ENCODE assay signal across 20 cellular contexts in genomic region chr1:188719735-188720134, GRCh38.
"Had no signal": no experiment of that assay in that cellular context is flagged by ENCODE, and none has a peak within 500 bp of the region (broad histone marks: within the 10 kb centered on the region; RNA-seq: fewer than 3 reads in every experiment).

No MANE protein-coding gene starts in this region.

- H3K9me3 Mint-ChIP-seq: nephron had no signal

- H3K27ac ChIP-seq: epithelial cell of prostate, heart left ventricle, pancreas, psoas muscle, thyroid gland had no signal

- H3K27ac Mint-ChIP-seq: activated CD4-positive, alpha-beta memory T cell treated with anti-CD3 and anti-CD28 coated beads, Interleukin-2, amount 10 ng/mL, durations not matched to agents 7 days and 5 days; activated CD8-positive, alpha-beta memory T cell treated with anti-CD3 and anti-CD28 coated beads, Interleukin-2, amount 10 ng/mL, durations not matched to agents 7 days and 5 days; activated naive CD4-positive, alpha-beta T cell treated with anti-CD3 and anti-CD28 coated beads, Interleukin-2, amount 10 ng/mL, durations not matched to agents 7 days and 5 days; activated naive CD8-positive, alpha-beta T cell treated with anti-CD3 and anti-CD28 coated beads, Interleukin-2, amount 50 U/mL, for 24 hours; nephron; stimulated activated naive CD8-positive, alpha-beta T cell treated with anti-CD3 and anti-CD28 coated beads, Interleukin-15, Interleukin-2, amounts not matched to agents 100 ng/mL and 50 ng/mL, for 24 hours had no signal

- ATAC-seq: activated CD8-positive, alpha-beta memory T cell treated with anti-CD3 and anti-CD28 coated beads, Interleukin-2, amount 10 ng/mL, durations not matched to agents 7 days and 5 days; activated naive CD8-positive, alpha-beta T cell treated with anti-CD3 and anti-CD28 coated beads, Interleukin-2, amount 50 U/mL, for 24 hours; heart left ventricle; left colon; pancreas; psoas muscle; right cardiac atrium had no signal

- H3K9me3 ChIP-seq: heart left ventricle, pancreas, psoas muscle, thyroid gland had no signal

- H3K27me3 ChIP-seq: heart left ventricle, pancreas, thyroid gland had no signal

- DNase-seq: activated CD4-positive, alpha-beta memory T cell treated with anti-CD3 and anti-CD28 coated beads, Interleukin-2, amount 10 ng/mL, durations not matched to agents 7 days and 5 days; activated CD4-positive, alpha-beta T cell treated with anti-CD3 and anti-CD28 coated beads for 48 hours; activated CD8-positive, alpha-beta memory T cell treated with anti-CD3 and anti-CD28 coated beads, Interleukin-2, amount 10 ng/mL, durations not matched to agents 7 days and 5 days; activated effector memory CD4-positive, alpha-beta T cell treated with anti-CD3 and anti-CD28 coated beads, Interleukin-2, amount 50 U/mL, for 16 hours; activated naive CD4-positive, alpha-beta T cell treated with anti-CD3 and anti-CD28 coated beads, Interleukin-2, amount 10 ng/mL, durations not matched to agents 7 days and 5 days; activated naive CD8-positive, alpha-beta T cell treated with anti-CD3 and anti-CD28 coated beads, Interleukin-2, amount 50 U/mL, for 24 hours; activated T-cell treated with anti-CD3 and anti-CD28 coated beads for 4 hours; heart left ventricle; left colon; mesenchymal stem cell; pancreas; psoas muscle; right cardiac atrium; stimulated activated CD4-positive, alpha-beta T cell treated with anti-CD3 and anti-CD28 coated beads, Interleukin-12 subunit alpha, Interleukin-12 subunit beta, amount 100 ng/mL, for 4 hours; substantia nigra; T-helper 9 cell; thyroid gland had no signal

- H3K4me1 ChIP-seq: heart left ventricle, pancreas, psoas muscle, thyroid gland had no signal

- H3K4me3 ChIP-seq: heart left ventricle, pancreas, psoas muscle, thyroid gland had no signal

- H3K27me3 Mint-ChIP-seq: activated CD4-positive, alpha-beta memory T cell treated with anti-CD3 and anti-CD28 coated beads, Interleukin-2, amount 10 ng/mL, durations not matched to agents 7 days and 5 days; activated CD8-positive, alpha-beta memory T cell treated with anti-CD3 and anti-CD28 coated beads, Interleukin-2, amount 10 ng/mL, durations not matched to agents 7 days and 5 days; activated naive CD4-positive, alpha-beta T cell treated with anti-CD3 and anti-CD28 coated beads, Interleukin-2, amount 10 ng/mL, durations not matched to agents 7 days and 5 days; activated naive CD8-positive, alpha-beta T cell treated with anti-CD3 and anti-CD28 coated beads, Interleukin-2, amount 50 U/mL, for 24 hours; stimulated activated naive CD8-positive, alpha-beta T cell treated with anti-CD3 and anti-CD28 coated beads, Interleukin-15, Interleukin-2, amounts not matched to agents 100 ng/mL and 50 ng/mL, for 24 hours had no signal

- H3K4me3 Mint-ChIP-seq: activated CD4-positive, alpha-beta memory T cell treated with anti-CD3 and anti-CD28 coated beads, Interleukin-2, amount 10 ng/mL, durations not matched to agents 7 days and 5 days; activated CD8-positive, alpha-beta memory T cell treated with anti-CD3 and anti-CD28 coated beads, Interleukin-2, amount 10 ng/mL, durations not matched to agents 7 days and 5 days; activated naive CD4-positive, alpha-beta T cell treated with anti-CD3 and anti-CD28 coated beads, Interleukin-2, amount 10 ng/mL, durations not matched to agents 7 days and 5 days; activated naive CD8-positive, alpha-beta T cell treated with anti-CD3 and anti-CD28 coated beads, Interleukin-2, amount 50 U/mL, for 24 hours; nephron; stimulated activated naive CD8-positive, alpha-beta T cell treated with anti-CD3 and anti-CD28 coated beads, Interleukin-15, Interleukin-2, amounts not matched to agents 100 ng/mL and 50 ng/mL, for 24 hours had no signal

- H3K36me3 Mint-ChIP-seq: activated CD8-positive, alpha-beta memory T cell treated with anti-CD3 and anti-CD28 coated beads, Interleukin-2, amount 10 ng/mL, durations not matched to agents 7 days and 5 days; activated naive CD4-positive, alpha-beta T cell treated with anti-CD3 and anti-CD28 coated beads, Interleukin-2, amount 10 ng/mL, durations not matched to agents 7 days and 5 days had no signal

- H3K36me3 ChIP-seq: heart left ventricle, pancreas, thyroid gland had no signal

- H3K4me1 Mint-ChIP-seq: activated CD4-positive, alpha-beta memory T cell treated with anti-CD3 and anti-CD28 coated beads, Interleukin-2, amount 10 ng/mL, durations not matched to agents 7 days and 5 days; activated CD8-positive, alpha-beta memory T cell treated with anti-CD3 and anti-CD28 coated beads, Interleukin-2, amount 10 ng/mL, durations not matched to agents 7 days and 5 days; activated naive CD4-positive, alpha-beta T cell treated with anti-CD3 and anti-CD28 coated beads, Interleukin-2, amount 10 ng/mL, durations not matched to agents 7 days and 5 days; activated naive CD8-positive, alpha-beta T cell treated with anti-CD3 and anti-CD28 coated beads, Interleukin-2, amount 50 U/mL, for 24 hours; nephron had no signal
